15 cellular contexts compared by ENCODE assay signal in genomic region chr2:79573895-79574674, GRCh38.
A peak's percentile ranks its signal among the peaks of the same experiment; 100 is the strongest.
DNase-seq lines count a peak whose midpoint lies in the region; ATAC-seq and TF ChIP-seq lines count a peak whose summit lies in the region.
"Had no signal": no experiment of that assay in that cellular context is flagged by ENCODE, and none has a peak within 500 bp of the region (broad histone marks: within the 10 kb centered on the region; RNA-seq: fewer than 3 reads in every experiment).

No MANE protein-coding gene starts in this region.

- no peak overlapping the region for H2AFZ ChIP-seq in hepatocyte

- H3K36me3 ChIP-seq in hepatocyte (replicated peaks; ENCODE audit: insufficient read depth, low read depth) (no peaks in the 10 kb centered on the region), liver (ENCODE audit: control insufficient read depth in 4 of 4, insufficient read depth in 3 of 4, low read depth in 1 of 4, low read length in 3 of 4) (no peaks in the 10 kb centered on the region)

- no peak overlapping the region for H3K4me3 ChIP-seq in hepatocyte
- no peak overlapping the region for H3K4me3 ChIP-seq in liver (ENCODE audit: low read depth in 1 of 3, low read length in 3 of 3)
- H3K4me3 ChIP-seq: A549 had no signal

- no peak overlapping the region for H3K9ac ChIP-seq in liver (ENCODE audit: low read depth in 1 of 2, low read length in 2 of 2)

- DNase-seq in NCI-H2081 (lab: John Stamatoyannopoulos, UW) (peak; percentile 12 to 60), NCI-H2081 treated with DMSO at 0.1 percent for 48 hours (lab: John Stamatoyannopoulos, UW) (no peak), hepatocyte (ENCODE audit: low spot score) (no peak), GM20000 (ENCODE audit: low spot score) (no peak)
- DNase-seq: AML-193; Caco-2; CD4-positive, alpha-beta T cell; GOT3; H9 had no signal

- WGBS in hepatocyte (ENCODE audit: low lambda C conversion rate, missing lambda C conversion rate), result 52% methylated on average over 6 of the region's 6 CpGs
- WGBS in liver, result 49% methylated on average over 6 of the region's 6 CpGs

- ATAC-seq in GM18858 (IDR thresholded peaks at IDR 0.05; ENCODE audit: unreplicated experiment), result no peak
- no peak for ATAC-seq in HG03108 (IDR thresholded peaks at IDR 0.05; ENCODE audit: unreplicated experiment)
- ATAC-seq: A549 had no signal

- H4K20me1 ChIP-seq in hepatocyte (ENCODE audit: insufficient read depth, poor library complexity, severe bottlenecking), result no peaks in the 10 kb centered on the region

- H3K27ac ChIP-seq in hepatocyte (no peak overlapping the region), liver (ENCODE audit: low read depth in 1 of 2, low read length in 2 of 2) (no peak overlapping the region)
- H3K27ac ChIP-seq: 22Rv1, A549, C4-2B had no signal

- no peaks in the 10 kb centered on the region for H3K4me1 ChIP-seq in hepatocyte (ENCODE audit: insufficient read depth)
- H3K4me1 ChIP-seq in liver (ENCODE audit: control insufficient read depth in 4 of 4, insufficient read depth in 4 of 4, low read length in 3 of 4), result peaks cover 0 to 6% (median 0%) of the 10 kb centered on the region in 4 donors
- H3K4me1 ChIP-seq: A549, Caco-2 had no signal

- H3K79me2 ChIP-seq in hepatocyte, result no peaks in the 10 kb centered on the region

- TF ChIP-seq CTCF in hepatocyte (IDR thresholded peaks at IDR 0.05; ENCODE audit: poor library complexity), result no peak
- no peak for TF ChIP-seq CTCF in liver (IDR thresholded peaks at IDR 0.05; ENCODE audit: low read depth, low read length, missing input control)
- TF ChIP-seq CTCF in GM20000 (IDR thresholded peaks at IDR 0.05; ENCODE audit: extremely low read depth, missing control alignments), result no peak

- peak overlapping the region; percentile 33 for H3K4me2 ChIP-seq in hepatocyte
- H3K4me2 ChIP-seq: A549 had no signal

- H3K9me3 ChIP-seq in hepatocyte (ENCODE audit: low read depth), result no peaks in the 10 kb centered on the region
- no peaks in the 10 kb centered on the region for H3K9me3 ChIP-seq in liver (ENCODE audit: control insufficient read depth in 4 of 4, low read length in 3 of 4)
- H3K9me3 ChIP-seq: Caco-2 had no signal

- H3K9me2 ChIP-seq in hepatocyte (replicated peaks; ENCODE audit: insufficient read depth), result no peaks in the 10 kb centered on the region

- peak in 1 of 2 donors; percentile 10 for TF ChIP-seq RAD21 in liver (IDR thresholded peaks at IDR 0.05)

- no peaks in the 10 kb centered on the region for H3K27me3 ChIP-seq in hepatocyte
- H3K27me3 ChIP-seq in liver (ENCODE audit: control insufficient read depth in 4 of 4, insufficient read depth in 4 of 4, low read length in 3 of 4), result no peaks in the 10 kb centered on the region

TF ChIP-seq in liver, 16 proteins besides CTCF, POLR2A, EP300 and RAD21:
- TF ChIP-seq FOXA1 (IDR thresholded peaks at IDR 0.05) (no peak), ATF3 (IDR thresholded peaks at IDR 0.05) (no peak), YY1 (IDR thresholded peaks at IDR 0.05) (no peak), TAF1 (conservative IDR thresholded peaks at IDR 0.05) (no peak), HNF4G (IDR thresholded peaks at IDR 0.05) (no peak), NR2F2 (IDR thresholded peaks at IDR 0.05) (no peak), RXRA (IDR thresholded peaks at IDR 0.05) (peak; percentile 71 to 89), GABPA (IDR thresholded peaks at IDR 0.05 in 1 of 2, conservative IDR thresholded peaks at IDR 0.05 in 1 of 2) (no peak), HNF4A (conservative IDR thresholded peaks at IDR 0.05) (peak; percentile 14 to 15), JUND (IDR thresholded peaks at IDR 0.05) (no peak), SP1 (IDR thresholded peaks at IDR 0.05) (peak; percentile 48), EGR1 (IDR thresholded peaks at IDR 0.05; ENCODE audit: low read depth in 2 of 2) (no peak), FOXA2 (IDR thresholded peaks at IDR 0.05) (no peak)
- TF ChIP-seq, protein P1, sequence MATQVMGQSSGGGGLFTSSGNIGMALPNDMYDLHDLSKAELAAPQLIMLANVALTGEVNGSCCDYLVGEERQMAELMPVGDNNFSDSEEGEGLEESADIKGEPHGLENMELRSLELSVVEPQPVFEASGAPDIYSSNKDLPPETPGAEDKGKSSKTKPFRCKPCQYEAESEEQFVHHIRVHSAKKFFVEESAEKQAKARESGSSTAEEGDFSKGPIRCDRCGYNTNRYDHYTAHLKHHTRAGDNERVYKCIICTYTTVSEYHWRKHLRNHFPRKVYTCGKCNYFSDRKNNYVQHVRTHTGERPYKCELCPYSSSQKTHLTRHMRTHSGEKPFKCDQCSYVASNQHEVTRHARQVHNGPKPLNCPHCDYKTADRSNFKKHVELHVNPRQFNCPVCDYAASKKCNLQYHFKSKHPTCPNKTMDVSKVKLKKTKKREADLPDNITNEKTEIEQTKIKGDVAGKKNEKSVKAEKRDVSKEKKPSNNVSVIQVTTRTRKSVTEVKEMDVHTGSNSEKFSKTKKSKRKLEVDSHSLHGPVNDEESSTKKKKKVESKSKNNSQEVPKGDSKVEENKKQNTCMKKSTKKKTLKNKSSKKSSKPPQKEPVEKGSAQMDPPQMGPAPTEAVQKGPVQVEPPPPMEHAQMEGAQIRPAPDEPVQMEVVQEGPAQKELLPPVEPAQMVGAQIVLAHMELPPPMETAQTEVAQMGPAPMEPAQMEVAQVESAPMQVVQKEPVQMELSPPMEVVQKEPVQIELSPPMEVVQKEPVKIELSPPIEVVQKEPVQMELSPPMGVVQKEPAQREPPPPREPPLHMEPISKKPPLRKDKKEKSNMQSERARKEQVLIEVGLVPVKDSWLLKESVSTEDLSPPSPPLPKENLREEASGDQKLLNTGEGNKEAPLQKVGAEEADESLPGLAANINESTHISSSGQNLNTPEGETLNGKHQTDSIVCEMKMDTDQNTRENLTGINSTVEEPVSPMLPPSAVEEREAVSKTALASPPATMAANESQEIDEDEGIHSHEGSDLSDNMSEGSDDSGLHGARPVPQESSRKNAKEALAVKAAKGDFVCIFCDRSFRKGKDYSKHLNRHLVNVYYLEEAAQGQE (IDR thresholded peaks at IDR 0.05), result no peak
- TF ChIP-seq, protein P2, sequence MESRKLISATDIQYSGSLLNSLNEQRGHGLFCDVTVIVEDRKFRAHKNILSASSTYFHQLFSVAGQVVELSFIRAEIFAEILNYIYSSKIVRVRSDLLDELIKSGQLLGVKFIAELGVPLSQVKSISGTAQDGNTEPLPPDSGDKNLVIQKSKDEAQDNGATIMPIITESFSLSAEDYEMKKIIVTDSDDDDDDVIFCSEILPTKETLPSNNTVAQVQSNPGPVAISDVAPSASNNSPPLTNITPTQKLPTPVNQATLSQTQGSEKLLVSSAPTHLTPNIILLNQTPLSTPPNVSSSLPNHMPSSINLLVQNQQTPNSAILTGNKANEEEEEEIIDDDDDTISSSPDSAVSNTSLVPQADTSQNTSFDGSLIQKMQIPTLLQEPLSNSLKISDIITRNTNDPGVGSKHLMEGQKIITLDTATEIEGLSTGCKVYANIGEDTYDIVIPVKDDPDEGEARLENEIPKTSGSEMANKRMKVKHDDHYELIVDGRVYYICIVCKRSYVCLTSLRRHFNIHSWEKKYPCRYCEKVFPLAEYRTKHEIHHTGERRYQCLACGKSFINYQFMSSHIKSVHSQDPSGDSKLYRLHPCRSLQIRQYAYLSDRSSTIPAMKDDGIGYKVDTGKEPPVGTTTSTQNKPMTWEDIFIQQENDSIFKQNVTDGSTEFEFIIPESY (IDR thresholded peaks at IDR 0.05), result no peak
- TF ChIP-seq, protein P3, sequence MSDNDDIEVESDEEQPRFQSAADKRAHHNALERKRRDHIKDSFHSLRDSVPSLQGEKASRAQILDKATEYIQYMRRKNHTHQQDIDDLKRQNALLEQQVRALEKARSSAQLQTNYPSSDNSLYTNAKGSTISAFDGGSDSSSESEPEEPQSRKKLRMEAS (IDR thresholded peaks at IDR 0.05), result no peak

Comparison
In these comparisons a context has a peak if more than half of its experiments do, and no peak if none do; other contexts are left out.
1. DNase-seq: peak in NCI-H2081 (2 of 2); none in NCI-H2081 treated with DMSO at 0.1 percent for 48 hours (single experiment), hepatocyte (single experiment) and GM20000 (single experiment).